In the genomic region with DNA sequence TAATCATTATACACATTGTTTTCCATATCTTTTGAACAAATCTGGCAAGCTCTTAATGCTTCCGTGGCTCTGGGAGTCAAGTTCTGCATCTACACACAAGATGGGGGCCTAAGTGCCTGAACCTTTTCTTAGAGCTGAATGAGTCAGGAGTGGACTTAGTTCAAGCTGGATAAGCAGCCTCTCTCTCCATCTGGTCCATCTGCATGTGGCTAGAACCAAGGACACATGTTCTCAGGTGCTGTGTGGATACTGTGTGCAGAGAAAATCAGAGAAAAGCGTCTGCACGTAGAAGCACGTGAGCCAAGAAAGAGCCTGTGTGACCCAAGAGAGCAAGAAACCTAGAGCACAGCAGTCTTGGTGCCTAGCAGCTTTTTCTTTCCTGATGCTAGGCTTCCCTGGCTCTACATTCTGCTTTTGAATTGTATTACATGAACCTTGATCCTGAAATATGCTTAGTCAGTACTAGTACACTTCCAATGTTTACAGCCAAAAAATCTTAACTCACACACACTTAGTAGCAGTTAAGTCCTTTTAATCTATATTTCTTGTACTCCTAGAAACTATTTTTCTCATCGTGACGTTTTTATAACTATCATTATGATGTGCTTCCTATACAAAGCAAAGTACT, we compare ENCODE assay signal across 13 cellular contexts.
"Had no signal": no experiment of that assay in that cellular context is flagged by ENCODE, and none has a peak within 500 bp of the region (broad histone marks: within the 10 kb centered on the region; RNA-seq: fewer than 3 reads in every experiment).

No MANE protein-coding gene starts in this region.

- DNase-seq: esophagus squamous epithelium; foreskin keratinocyte; head of caudate nucleus; left colon; naive thymus-derived CD4-positive, alpha-beta T cell; nephron progenitor cell; small intestine; stimulated activated CD4-positive, alpha-beta T cell treated with anti-CD3 and anti-CD28 coated beads, Interleukin-2, amount 100 ng/mL, for 48 hours; stimulated activated naive CD4-positive, alpha-beta T cell treated with Interleukin-2 at 50 U/mL for 16 hours; thyroid gland had no signal

- H3K4me3 ChIP-seq: esophagus squamous epithelium, hepatocyte, right atrium auricular region, suprapubic skin, thyroid gland had no signal

- H3K27me3 ChIP-seq: esophagus squamous epithelium, foreskin keratinocyte, hepatocyte, right atrium auricular region, suprapubic skin, thyroid gland had no signal

- H3K4me1 ChIP-seq: esophagus squamous epithelium, foreskin keratinocyte, right atrium auricular region, suprapubic skin, thyroid gland had no signal

- H3K36me3 ChIP-seq: esophagus squamous epithelium, right atrium auricular region, suprapubic skin, thyroid gland had no signal

- H3K9me3 ChIP-seq: esophagus squamous epithelium, right atrium auricular region, suprapubic skin, thyroid gland had no signal

- ATAC-seq: foreskin keratinocyte; left colon; naive thymus-derived CD4-positive, alpha-beta T cell had no signal

- H3K27ac ChIP-seq: esophagus squamous epithelium, foreskin keratinocyte, hepatocyte, right atrium auricular region, suprapubic skin, thyroid gland had no signal
